Comparison of ENCODE assay signal across 1 cellular context in the genomic region with DNA sequence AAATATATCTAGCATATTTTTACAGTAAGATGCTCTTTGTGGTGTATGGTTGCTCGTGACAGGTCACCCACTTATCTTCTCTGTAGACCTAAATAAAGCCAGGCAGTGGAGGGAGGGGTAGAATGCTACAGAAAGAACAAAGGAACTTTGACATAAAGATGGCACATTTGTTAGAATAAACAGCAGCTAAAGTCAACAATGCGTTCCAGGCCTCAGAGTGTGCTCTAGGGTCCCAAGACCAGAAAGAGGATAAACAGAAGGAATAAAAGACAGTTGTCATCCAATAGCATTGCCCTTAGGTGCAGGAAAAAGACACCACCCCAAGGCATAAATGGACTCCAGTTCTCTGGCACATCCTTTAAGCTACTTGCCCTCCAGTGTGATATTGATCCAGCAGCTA.
TF ChIP-seq lines count a peak whose summit lies in the region.

No MANE protein-coding gene starts in this region.

TF ChIP-seq in HepG2, 621 proteins besides CTCF, POLR2A, EP300 and RAD21 (continued from another document and continues in another):
- 0 out of 2 replicates have a peak, but pooled peaks have one; percentile 19 for TF ChIP-seq ZNF205 (CRISPR knock-in tag; IDR thresholded peaks at IDR 0.05)
- TF ChIP-seq TBX3 (IDR thresholded peaks at IDR 0.05; ENCODE audit: borderline replicate concordance) = 0 out of 2 replicates have a peak, but pooled peaks have one; percentile 18
- TF ChIP-seq TEAD3 (CRISPR knock-in tag; optimal IDR thresholded peaks at IDR 0.05; ENCODE audit: borderline replicate concordance) = peak; percentile 84
- TF ChIP-seq ZKSCAN1 (IDR thresholded peaks at IDR 0.05; ENCODE audit: low read length) = no peak
- 0 out of 2 replicates have a peak, but pooled peaks have one; percentile 25 for TF ChIP-seq HDAC2 (CRISPR knock-in tag; IDR thresholded peaks at IDR 0.05)
- peak; percentile 79; the same call in 1 of the 2 replicates for TF ChIP-seq NFIC (IDR thresholded peaks at IDR 0.05; ENCODE audit: low read length)
- peak; percentile 46; the same call in 1 of the 2 replicates for TF ChIP-seq THAP11 (CRISPR knock-in tag; IDR thresholded peaks at IDR 0.05)
- TF ChIP-seq, protein P1, sequence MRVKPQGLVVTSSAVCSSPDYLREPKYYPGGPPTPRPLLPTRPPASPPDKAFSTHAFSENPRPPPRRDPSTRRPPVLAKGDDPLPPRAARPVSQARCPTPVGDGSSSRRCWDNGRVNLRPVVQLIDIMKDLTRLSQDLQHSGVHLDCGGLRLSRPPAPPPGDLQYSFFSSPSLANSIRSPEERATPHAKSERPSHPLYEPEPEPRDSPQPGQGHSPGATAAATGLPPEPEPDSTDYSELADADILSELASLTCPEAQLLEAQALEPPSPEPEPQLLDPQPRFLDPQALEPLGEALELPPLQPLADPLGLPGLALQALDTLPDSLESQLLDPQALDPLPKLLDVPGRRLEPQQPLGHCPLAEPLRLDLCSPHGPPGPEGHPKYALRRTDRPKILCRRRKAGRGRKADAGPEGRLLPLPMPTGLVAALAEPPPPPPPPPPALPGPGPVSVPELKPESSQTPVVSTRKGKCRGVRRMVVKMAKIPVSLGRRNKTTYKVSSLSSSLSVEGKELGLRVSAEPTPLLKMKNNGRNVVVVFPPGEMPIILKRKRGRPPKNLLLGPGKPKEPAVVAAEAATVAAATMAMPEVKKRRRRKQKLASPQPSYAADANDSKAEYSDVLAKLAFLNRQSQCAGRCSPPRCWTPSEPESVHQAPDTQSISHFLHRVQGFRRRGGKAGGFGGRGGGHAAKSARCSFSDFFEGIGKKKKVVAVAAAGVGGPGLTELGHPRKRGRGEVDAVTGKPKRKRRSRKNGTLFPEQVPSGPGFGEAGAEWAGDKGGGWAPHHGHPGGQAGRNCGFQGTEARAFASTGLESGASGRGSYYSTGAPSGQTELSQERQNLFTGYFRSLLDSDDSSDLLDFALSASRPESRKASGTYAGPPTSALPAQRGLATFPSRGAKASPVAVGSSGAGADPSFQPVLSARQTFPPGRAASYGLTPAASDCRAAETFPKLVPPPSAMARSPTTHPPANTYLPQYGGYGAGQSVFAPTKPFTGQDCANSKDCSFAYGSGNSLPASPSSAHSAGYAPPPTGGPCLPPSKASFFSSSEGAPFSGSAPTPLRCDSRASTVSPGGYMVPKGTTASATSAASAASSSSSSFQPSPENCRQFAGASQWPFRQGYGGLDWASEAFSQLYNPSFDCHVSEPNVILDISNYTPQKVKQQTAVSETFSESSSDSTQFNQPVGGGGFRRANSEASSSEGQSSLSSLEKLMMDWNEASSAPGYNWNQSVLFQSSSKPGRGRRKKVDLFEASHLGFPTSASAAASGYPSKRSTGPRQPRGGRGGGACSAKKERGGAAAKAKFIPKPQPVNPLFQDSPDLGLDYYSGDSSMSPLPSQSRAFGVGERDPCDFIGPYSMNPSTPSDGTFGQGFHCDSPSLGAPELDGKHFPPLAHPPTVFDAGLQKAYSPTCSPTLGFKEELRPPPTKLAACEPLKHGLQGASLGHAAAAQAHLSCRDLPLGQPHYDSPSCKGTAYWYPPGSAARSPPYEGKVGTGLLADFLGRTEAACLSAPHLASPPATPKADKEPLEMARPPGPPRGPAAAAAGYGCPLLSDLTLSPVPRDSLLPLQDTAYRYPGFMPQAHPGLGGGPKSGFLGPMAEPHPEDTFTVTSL (CRISPR knock-in tag; IDR thresholded peaks at IDR 0.05; ENCODE audit: borderline replicate concordance) = peak; percentile 80; the same call in 1 of the 2 replicates
- no peak for TF ChIP-seq ZNF724P (CRISPR knock-in tag; IDR thresholded peaks at IDR 0.05; ENCODE audit: borderline replicate concordance)
- TF ChIP-seq NR2F2 (IDR thresholded peaks at IDR 0.05; ENCODE audit: borderline replicate concordance, low read depth) = peak; percentile 51; the same call in 1 of the 2 replicates
- peak; percentile 64; the same call in 1 of the 2 replicates for TF ChIP-seq FOXK1 (CRISPR knock-in tag; IDR thresholded peaks at IDR 0.05; ENCODE audit: borderline replicate concordance, low read depth)
- TF ChIP-seq, protein P2, sequence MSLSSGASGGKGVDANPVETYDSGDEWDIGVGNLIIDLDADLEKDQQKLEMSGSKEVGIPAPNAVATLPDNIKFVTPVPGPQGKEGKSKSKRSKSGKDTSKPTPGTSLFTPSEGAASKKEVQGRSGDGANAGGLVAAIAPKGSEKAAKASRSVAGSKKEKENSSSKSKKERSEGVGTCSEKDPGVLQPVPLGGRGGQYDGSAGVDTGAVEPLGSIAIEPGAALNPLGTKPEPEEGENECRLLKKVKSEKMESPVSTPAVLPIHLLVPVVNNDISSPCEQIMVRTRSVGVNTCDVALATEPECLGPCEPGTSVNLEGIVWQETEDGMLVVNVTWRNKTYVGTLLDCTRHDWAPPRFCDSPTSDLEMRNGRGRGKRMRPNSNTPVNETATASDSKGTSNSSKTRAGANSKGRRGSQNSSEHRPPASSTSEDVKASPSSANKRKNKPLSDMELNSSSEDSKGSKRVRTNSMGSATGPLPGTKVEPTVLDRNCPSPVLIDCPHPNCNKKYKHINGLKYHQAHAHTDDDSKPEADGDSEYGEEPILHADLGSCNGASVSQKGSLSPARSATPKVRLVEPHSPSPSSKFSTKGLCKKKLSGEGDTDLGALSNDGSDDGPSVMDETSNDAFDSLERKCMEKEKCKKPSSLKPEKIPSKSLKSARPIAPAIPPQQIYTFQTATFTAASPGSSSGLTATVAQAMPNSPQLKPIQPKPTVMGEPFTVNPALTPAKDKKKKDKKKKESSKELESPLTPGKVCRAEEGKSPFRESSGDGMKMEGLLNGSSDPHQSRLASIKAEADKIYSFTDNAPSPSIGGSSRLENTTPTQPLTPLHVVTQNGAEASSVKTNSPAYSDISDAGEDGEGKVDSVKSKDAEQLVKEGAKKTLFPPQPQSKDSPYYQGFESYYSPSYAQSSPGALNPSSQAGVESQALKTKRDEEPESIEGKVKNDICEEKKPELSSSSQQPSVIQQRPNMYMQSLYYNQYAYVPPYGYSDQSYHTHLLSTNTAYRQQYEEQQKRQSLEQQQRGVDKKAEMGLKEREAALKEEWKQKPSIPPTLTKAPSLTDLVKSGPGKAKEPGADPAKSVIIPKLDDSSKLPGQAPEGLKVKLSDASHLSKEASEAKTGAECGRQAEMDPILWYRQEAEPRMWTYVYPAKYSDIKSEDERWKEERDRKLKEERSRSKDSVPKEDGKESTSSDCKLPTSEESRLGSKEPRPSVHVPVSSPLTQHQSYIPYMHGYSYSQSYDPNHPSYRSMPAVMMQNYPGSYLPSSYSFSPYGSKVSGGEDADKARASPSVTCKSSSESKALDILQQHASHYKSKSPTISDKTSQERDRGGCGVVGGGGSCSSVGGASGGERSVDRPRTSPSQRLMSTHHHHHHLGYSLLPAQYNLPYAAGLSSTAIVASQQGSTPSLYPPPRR (CRISPR knock-in tag; IDR thresholded peaks at IDR 0.05; ENCODE audit: borderline replicate concordance) = peak; percentile 59; the same call in 1 of the 2 replicates
- TF ChIP-seq ZMYM4 (CRISPR knock-in tag; IDR thresholded peaks at IDR 0.05) = peak; percentile 33; the same call in 1 of the 2 replicates
- TF ChIP-seq HNF4A (CRISPR knock-in tag; IDR thresholded peaks at IDR 0.05) = peak; percentile 60
- TF ChIP-seq ERF (CRISPR knock-in tag; IDR thresholded peaks at IDR 0.05) = 0 out of 2 replicates have a peak, but pooled peaks have one; percentile 32
- TF ChIP-seq, protein P3, sequence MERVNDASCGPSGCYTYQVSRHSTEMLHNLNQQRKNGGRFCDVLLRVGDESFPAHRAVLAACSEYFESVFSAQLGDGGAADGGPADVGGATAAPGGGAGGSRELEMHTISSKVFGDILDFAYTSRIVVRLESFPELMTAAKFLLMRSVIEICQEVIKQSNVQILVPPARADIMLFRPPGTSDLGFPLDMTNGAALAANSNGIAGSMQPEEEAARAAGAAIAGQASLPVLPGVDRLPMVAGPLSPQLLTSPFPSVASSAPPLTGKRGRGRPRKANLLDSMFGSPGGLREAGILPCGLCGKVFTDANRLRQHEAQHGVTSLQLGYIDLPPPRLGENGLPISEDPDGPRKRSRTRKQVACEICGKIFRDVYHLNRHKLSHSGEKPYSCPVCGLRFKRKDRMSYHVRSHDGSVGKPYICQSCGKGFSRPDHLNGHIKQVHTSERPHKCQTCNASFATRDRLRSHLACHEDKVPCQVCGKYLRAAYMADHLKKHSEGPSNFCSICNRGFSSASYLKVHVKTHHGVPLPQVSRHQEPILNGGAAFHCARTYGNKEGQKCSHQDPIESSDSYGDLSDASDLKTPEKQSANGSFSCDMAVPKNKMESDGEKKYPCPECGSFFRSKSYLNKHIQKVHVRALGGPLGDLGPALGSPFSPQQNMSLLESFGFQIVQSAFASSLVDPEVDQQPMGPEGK (CRISPR knock-in tag; IDR thresholded peaks at IDR 0.05) = peak; percentile 61
- TF ChIP-seq FOXP1 (IDR thresholded peaks at IDR 0.05) = peak; percentile 63; the same call in 1 of the 2 replicates
- TF ChIP-seq FOXP1 (CRISPR knock-in tag; IDR thresholded peaks at IDR 0.05) = peak; percentile 95
- TF ChIP-seq, protein P4, sequence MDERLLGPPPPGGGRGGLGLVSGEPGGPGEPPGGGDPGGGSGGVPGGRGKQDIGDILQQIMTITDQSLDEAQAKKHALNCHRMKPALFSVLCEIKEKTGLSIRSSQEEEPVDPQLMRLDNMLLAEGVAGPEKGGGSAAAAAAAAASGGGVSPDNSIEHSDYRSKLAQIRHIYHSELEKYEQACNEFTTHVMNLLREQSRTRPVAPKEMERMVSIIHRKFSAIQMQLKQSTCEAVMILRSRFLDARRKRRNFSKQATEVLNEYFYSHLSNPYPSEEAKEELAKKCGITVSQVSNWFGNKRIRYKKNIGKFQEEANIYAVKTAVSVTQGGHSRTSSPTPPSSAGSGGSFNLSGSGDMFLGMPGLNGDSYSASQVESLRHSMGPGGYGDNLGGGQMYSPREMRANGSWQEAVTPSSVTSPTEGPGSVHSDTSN (CRISPR knock-in tag; IDR thresholded peaks at IDR 0.05) = peak; percentile 31; the same call in 1 of the 2 replicates
- TF ChIP-seq ZBTB8A (CRISPR knock-in tag; IDR thresholded peaks at IDR 0.05; ENCODE audit: borderline replicate concordance, low read depth) = no peak
- no peak for TF ChIP-seq FOSL1 (CRISPR knock-in tag; IDR thresholded peaks at IDR 0.05; ENCODE audit: borderline replicate concordance)
- TF ChIP-seq, protein P5, sequence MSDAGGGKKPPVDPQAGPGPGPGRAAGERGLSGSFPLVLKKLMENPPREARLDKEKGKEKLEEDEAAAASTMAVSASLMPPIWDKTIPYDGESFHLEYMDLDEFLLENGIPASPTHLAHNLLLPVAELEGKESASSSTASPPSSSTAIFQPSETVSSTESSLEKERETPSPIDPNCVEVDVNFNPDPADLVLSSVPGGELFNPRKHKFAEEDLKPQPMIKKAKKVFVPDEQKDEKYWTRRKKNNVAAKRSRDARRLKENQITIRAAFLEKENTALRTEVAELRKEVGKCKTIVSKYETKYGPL (CRISPR knock-in tag; IDR thresholded peaks at IDR 0.05) = no peak
- TF ChIP-seq, protein P6, sequence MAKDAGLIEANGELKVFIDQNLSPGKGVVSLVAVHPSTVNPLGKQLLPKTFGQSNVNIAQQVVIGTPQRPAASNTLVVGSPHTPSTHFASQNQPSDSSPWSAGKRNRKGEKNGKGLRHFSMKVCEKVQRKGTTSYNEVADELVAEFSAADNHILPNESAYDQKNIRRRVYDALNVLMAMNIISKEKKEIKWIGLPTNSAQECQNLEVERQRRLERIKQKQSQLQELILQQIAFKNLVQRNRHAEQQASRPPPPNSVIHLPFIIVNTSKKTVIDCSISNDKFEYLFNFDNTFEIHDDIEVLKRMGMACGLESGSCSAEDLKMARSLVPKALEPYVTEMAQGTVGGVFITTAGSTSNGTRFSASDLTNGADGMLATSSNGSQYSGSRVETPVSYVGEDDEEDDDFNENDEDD (CRISPR knock-in tag; IDR thresholded peaks at IDR 0.05; ENCODE audit: borderline replicate concordance) = no peak
- peak; percentile 81 for TF ChIP-seq RXRB (CRISPR knock-in tag; IDR thresholded peaks at IDR 0.05; ENCODE audit: borderline replicate concordance)
- TF ChIP-seq, protein P7, sequence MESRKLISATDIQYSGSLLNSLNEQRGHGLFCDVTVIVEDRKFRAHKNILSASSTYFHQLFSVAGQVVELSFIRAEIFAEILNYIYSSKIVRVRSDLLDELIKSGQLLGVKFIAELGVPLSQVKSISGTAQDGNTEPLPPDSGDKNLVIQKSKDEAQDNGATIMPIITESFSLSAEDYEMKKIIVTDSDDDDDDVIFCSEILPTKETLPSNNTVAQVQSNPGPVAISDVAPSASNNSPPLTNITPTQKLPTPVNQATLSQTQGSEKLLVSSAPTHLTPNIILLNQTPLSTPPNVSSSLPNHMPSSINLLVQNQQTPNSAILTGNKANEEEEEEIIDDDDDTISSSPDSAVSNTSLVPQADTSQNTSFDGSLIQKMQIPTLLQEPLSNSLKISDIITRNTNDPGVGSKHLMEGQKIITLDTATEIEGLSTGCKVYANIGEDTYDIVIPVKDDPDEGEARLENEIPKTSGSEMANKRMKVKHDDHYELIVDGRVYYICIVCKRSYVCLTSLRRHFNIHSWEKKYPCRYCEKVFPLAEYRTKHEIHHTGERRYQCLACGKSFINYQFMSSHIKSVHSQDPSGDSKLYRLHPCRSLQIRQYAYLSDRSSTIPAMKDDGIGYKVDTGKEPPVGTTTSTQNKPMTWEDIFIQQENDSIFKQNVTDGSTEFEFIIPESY (CRISPR knock-in tag; IDR thresholded peaks at IDR 0.05) = no peak
- TF ChIP-seq EHMT2 (IDR thresholded peaks at IDR 0.05; ENCODE audit: borderline replicate concordance, low read depth, low read length) = peak; percentile 28; the same call in 1 of the 2 replicates
- peak; percentile 90 for TF ChIP-seq PHF21A (CRISPR knock-in tag; IDR thresholded peaks at IDR 0.05)
- peak; percentile 60; the same call in 1 of the 2 replicates for TF ChIP-seq POGZ (CRISPR knock-in tag; IDR thresholded peaks at IDR 0.05)
- TF ChIP-seq HDAC1 (CRISPR knock-in tag; IDR thresholded peaks at IDR 0.05) = 0 out of 2 replicates have a peak, but pooled peaks have one; percentile 46
- TF ChIP-seq, protein P8, sequence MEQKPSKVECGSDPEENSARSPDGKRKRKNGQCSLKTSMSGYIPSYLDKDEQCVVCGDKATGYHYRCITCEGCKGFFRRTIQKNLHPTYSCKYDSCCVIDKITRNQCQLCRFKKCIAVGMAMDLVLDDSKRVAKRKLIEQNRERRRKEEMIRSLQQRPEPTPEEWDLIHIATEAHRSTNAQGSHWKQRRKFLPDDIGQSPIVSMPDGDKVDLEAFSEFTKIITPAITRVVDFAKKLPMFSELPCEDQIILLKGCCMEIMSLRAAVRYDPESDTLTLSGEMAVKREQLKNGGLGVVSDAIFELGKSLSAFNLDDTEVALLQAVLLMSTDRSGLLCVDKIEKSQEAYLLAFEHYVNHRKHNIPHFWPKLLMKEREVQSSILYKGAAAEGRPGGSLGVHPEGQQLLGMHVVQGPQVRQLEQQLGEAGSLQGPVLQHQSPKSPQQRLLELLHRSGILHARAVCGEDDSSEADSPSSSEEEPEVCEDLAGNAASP (CRISPR knock-in tag; IDR thresholded peaks at IDR 0.05; ENCODE audit: borderline replicate concordance) = 0 out of 2 replicates have a peak, but pooled peaks have one; percentile 21
- peak; percentile 52 for TF ChIP-seq NR2F6 (IDR thresholded peaks at IDR 0.05)
- peak; percentile 29; the same call in 1 of the 2 replicates for TF ChIP-seq NR2F6 (CRISPR knock-in tag; IDR thresholded peaks at IDR 0.05)
